In genomic region chr3:181265750-181266333, GRCh38 we compare ENCODE assay signal across 8 cellular contexts.
DNase-seq lines count a peak whose midpoint lies in the region; ATAC-seq and TF ChIP-seq lines count a peak whose summit lies in the region.

No MANE protein-coding gene starts in this region.

- TF ChIP-seq POLR2A in NB4 (IDR thresholded peaks at IDR 0.05; ENCODE audit: extremely low read depth, insufficient read length) (no peak), esophagus squamous epithelium (IDR thresholded peaks at IDR 0.05) (no peak)

- DNase-seq in NB4 (ENCODE audit: low read depth), result peak; percentile 11
- DNase-seq in esophagus squamous epithelium (lab: John Stamatoyannopoulos, UW), result no peak
- DNase-seq in mucosa of descending colon, result no peak
- no peak for DNase-seq in GM19238 (ENCODE audit: insufficient read length, low spot score)
- no peak for DNase-seq in stimulated activated CD4-positive, alpha-beta T cell treated with anti-CD3 and anti-CD28 coated beads, Interleukin-15, amount 100 ng/mL, for 24 hours
- DNase-seq in HuH-7 (ENCODE audit: low spot score), result no peak

- H3K36me3 ChIP-seq in esophagus squamous epithelium (no peaks in the 10 kb centered on the region), mucosa of descending colon (ENCODE audit: low read depth) (no peaks in the 10 kb centered on the region)

- WGBS in esophagus squamous epithelium, 2 donors, result 19 to 36% methylated on average over 4 of the region's 4 CpGs

- peak; percentile 59 for ATAC-seq in GM18517 (IDR thresholded peaks at IDR 0.05; ENCODE audit: unreplicated experiment)
- peak; percentile 77 for ATAC-seq in GM21786 (IDR thresholded peaks at IDR 0.05; ENCODE audit: unreplicated experiment)
- ATAC-seq in mucosa of descending colon, result no peak

- no peak for TF ChIP-seq CTCF in NB4 (IDR thresholded peaks at IDR 0.05; ENCODE audit: low read depth, low read length)
- TF ChIP-seq CTCF in esophagus squamous epithelium (IDR thresholded peaks at IDR 0.05), result no peak
- no peak for TF ChIP-seq CTCF in mucosa of descending colon (IDR thresholded peaks at IDR 0.05)

- no peak overlapping the region for H3K27ac ChIP-seq in esophagus squamous epithelium

- intact Hi-C loops in esophagus squamous epithelium (cut with DNase I) (no loop called here), mucosa of descending colon (cut with DNase I, micrococcal nuclease) (no loop called here)

- no peaks in the 10 kb centered on the region for H3K27me3 ChIP-seq in esophagus squamous epithelium

- no peaks in the 10 kb centered on the region for H3K9me3 ChIP-seq in esophagus squamous epithelium
- H3K9me3 ChIP-seq in mucosa of descending colon, result no peaks in the 10 kb centered on the region

- H3K4me1 ChIP-seq in esophagus squamous epithelium, result no peaks in the 10 kb centered on the region
- no peaks in the 10 kb centered on the region for H3K4me1 ChIP-seq in mucosa of descending colon (ENCODE audit: low read depth)

- H3K4me3 ChIP-seq in NB4 (ENCODE audit: low read depth, low read length) (peak overlapping the region; percentile 28), esophagus squamous epithelium (peak overlapping the region in 3 of 4 donors; percentile 2 to 43 (median 6)), mucosa of descending colon (no peak overlapping the region)
